Comparison of ENCODE assay signal across 11 cellular contexts in the genomic region with DNA sequence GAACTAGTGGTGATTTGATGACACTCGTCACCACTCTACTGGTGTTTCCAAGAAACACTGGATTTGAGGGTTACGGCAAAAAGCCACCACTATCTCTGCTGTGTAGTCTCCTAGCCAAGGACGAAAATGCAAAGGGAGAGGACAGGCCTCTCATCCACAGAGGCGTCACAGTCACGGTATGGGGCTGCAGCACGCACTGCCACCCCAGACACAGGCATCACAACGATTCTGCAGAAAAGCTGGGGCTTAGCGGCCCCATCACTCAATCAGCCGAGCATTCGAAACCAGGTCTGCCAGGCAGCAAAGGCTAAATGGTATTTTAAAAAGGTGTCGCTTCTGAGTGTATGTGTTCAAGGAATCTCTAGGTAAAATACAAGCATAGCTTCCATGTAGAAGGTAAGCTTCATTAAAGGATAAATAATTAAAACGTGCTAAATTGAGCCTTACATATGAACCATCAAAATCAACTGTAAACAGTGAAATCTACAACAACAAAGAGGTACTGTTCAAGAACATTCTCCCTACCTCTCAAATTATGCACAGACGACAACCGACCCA. TPM values are rescaled to one million over a fixed set of nuclear protein-coding genes. Genes with fewer than 3 reads are reported as not detected.
A peak's percentile ranks its signal among the peaks of the same experiment; 100 is the strongest.
DNase-seq lines count a peak whose midpoint lies in the region; ATAC-seq and TF ChIP-seq lines count a peak whose summit lies in the region.
"Had no signal": no experiment of that assay in that cellular context is flagged by ENCODE, and none has a peak within 500 bp of the region (broad histone marks: within the 10 kb centered on the region; RNA-seq: fewer than 3 reads in every experiment).

No MANE protein-coding gene starts in this region.

- peak overlapping the region; percentile 69 for H3K4me3 ChIP-seq in LNCaP clone FGC (ENCODE audit: low read depth, low read length)

- TF ChIP-seq CTCF in CD4-positive, alpha-beta T cell (IDR thresholded peaks at IDR 0.05) = no peak
- TF ChIP-seq CTCF in LNCaP clone FGC (IDR thresholded peaks at IDR 0.05; ENCODE audit: control insufficient read depth, extremely low read depth, insufficient read depth) (no peak), endothelial cell (IDR thresholded peaks at IDR 0.05; ENCODE audit: unreplicated experiment) (no peak)

- POLR2A ChIA-PET in CD4-positive, alpha-beta T cell (lab: Charles Lee) = interaction anchor here (0.8 kb wide), 1 partner anchor 430 kb away, joined by 3 read pairs; no protein-coding TSS in a partner anchor
- POLR2A ChIA-PET in naive thymus-derived CD8-positive, alpha-beta T cell (lab: Charles Lee) = interaction anchor here (1.4 kb wide), 1 partner anchor 395 kb away, joined by 4 read pairs; no protein-coding TSS in a partner anchor

- peaks cover 86% of the 10 kb centered on the region for H3K27me3 Mint-ChIP-seq in CD4-positive, alpha-beta T cell
- H3K27me3 Mint-ChIP-seq in endothelial cell (ENCODE audit: unreplicated experiment) = peaks cover 13% of the 10 kb centered on the region
- H3K27me3 Mint-ChIP-seq in naive thymus-derived CD8-positive, alpha-beta T cell = peaks cover 21 to 84% (median 60%) of the 10 kb centered on the region in 5 donors
- H3K27me3 Mint-ChIP-seq in activated T-helper 2 cell treated with anti-CD3 and anti-CD28 coated beads, Interferon-gamma antibody, Interleukin-2, Interleukin-4, amounts not matched to agents 10 μg/mL and 5 μg/mL and 100 μg/mL, durations not matched to agents 14 hours and 24 hours and 36 hours (ENCODE audit: low read depth) = peaks cover 86% of the 10 kb centered on the region

- H3K4me3 Mint-ChIP-seq in CD4-positive, alpha-beta T cell = peak overlapping the region; percentile 67
- H3K4me3 Mint-ChIP-seq in endothelial cell (ENCODE audit: unreplicated experiment) = peak overlapping the region; percentile 88
- peak overlapping the region; percentile 40 to 73 (median 51) for H3K4me3 Mint-ChIP-seq in naive thymus-derived CD8-positive, alpha-beta T cell
- no peak overlapping the region for H3K4me3 Mint-ChIP-seq in activated T-helper 2 cell treated with anti-CD3 and anti-CD28 coated beads, Interferon-gamma antibody, Interleukin-2, Interleukin-4, amounts not matched to agents 10 μg/mL and 5 μg/mL and 100 μg/mL, durations not matched to agents 14 hours and 24 hours and 36 hours (ENCODE audit: low read depth)

- no peak for DNase-seq in CD4-positive, alpha-beta T cell
- DNase-seq in LNCaP clone FGC (ENCODE audit: low read depth) (no peak), endothelial cell (ENCODE audit: low spot score) (no peak), NCI-H748 (lab: John Stamatoyannopoulos, UW; ENCODE audit: unreplicated experiment) (no peak), NAMALWA (ENCODE audit: low spot score) (no peak), SKM-1 (lab: John Stamatoyannopoulos, UW; ENCODE audit: unreplicated experiment) (no peak)
- no peak for DNase-seq in naive thymus-derived CD8-positive, alpha-beta T cell
- no peak for DNase-seq in activated T-helper 2 cell treated with anti-CD3 and anti-CD28 coated beads, Interferon-gamma antibody, Interleukin-2, Interleukin-4, amounts not matched to agents 10 μg/mL and 5 μg/mL and 100 μg/mL, durations not matched to agents 14 hours and 24 hours and 36 hours (ENCODE audit: low spot score)
- DNase-seq: activated CD4-positive, alpha-beta T cell treated with anti-CD3 and anti-CD28 coated beads, Interleukin-2, amount 50 U/mL, for 48 hours; central memory CD4-positive, alpha-beta T cell; substantia nigra had no signal

- H3K27ac Mint-ChIP-seq in CD4-positive, alpha-beta T cell = no peak overlapping the region
- H3K27ac Mint-ChIP-seq in endothelial cell (ENCODE audit: unreplicated experiment) = no peak overlapping the region
- H3K27ac Mint-ChIP-seq in naive thymus-derived CD8-positive, alpha-beta T cell = peak overlapping the region in 2 of 10 donors; percentile 29 to 43
- no peak overlapping the region for H3K27ac Mint-ChIP-seq in activated T-helper 2 cell treated with anti-CD3 and anti-CD28 coated beads, Interferon-gamma antibody, Interleukin-2, Interleukin-4, amounts not matched to agents 10 μg/mL and 5 μg/mL and 100 μg/mL, durations not matched to agents 14 hours and 24 hours and 36 hours

- no peak overlapping the region for H3K27ac ChIP-seq in CD4-positive, alpha-beta T cell (ENCODE audit: low read depth, low read length)

- CTCF ChIA-PET in CD4-positive, alpha-beta T cell (lab: Charles Lee) = no interaction called here

- peaks cover 85% of the 10 kb centered on the region for H3K27me3 ChIP-seq in CD4-positive, alpha-beta T cell (ENCODE audit: control insufficient read depth, insufficient read depth, low read length)

- H3K9me3 Mint-ChIP-seq in CD4-positive, alpha-beta T cell = no peaks in the 10 kb centered on the region
- no peaks in the 10 kb centered on the region for H3K9me3 Mint-ChIP-seq in endothelial cell (ENCODE audit: unreplicated experiment)
- peaks cover 0 to 4% (median 0%) of the 10 kb centered on the region in 9 donors for H3K9me3 Mint-ChIP-seq in naive thymus-derived CD8-positive, alpha-beta T cell
- no peaks in the 10 kb centered on the region for H3K9me3 Mint-ChIP-seq in activated T-helper 2 cell treated with anti-CD3 and anti-CD28 coated beads, Interferon-gamma antibody, Interleukin-2, Interleukin-4, amounts not matched to agents 10 μg/mL and 5 μg/mL and 100 μg/mL, durations not matched to agents 14 hours and 24 hours and 36 hours

- ATAC-seq in CD4-positive, alpha-beta T cell (ENCODE audit: poor library complexity) = no peak
- no peak for ATAC-seq in naive thymus-derived CD8-positive, alpha-beta T cell

- no peaks in the 10 kb centered on the region for H3K36me3 Mint-ChIP-seq in CD4-positive, alpha-beta T cell (ENCODE audit: low read depth)
- peaks cover 8% of the 10 kb centered on the region for H3K36me3 Mint-ChIP-seq in endothelial cell (ENCODE audit: low read depth, unreplicated experiment)
- H3K36me3 Mint-ChIP-seq in naive thymus-derived CD8-positive, alpha-beta T cell = no peaks in the 10 kb centered on the region
- peaks cover 5% of the 10 kb centered on the region for H3K36me3 Mint-ChIP-seq in activated T-helper 2 cell treated with anti-CD3 and anti-CD28 coated beads, Interferon-gamma antibody, Interleukin-2, Interleukin-4, amounts not matched to agents 10 μg/mL and 5 μg/mL and 100 μg/mL, durations not matched to agents 14 hours and 24 hours and 36 hours (ENCODE audit: low read depth)

- intact Hi-C loops in CD4-positive, alpha-beta T cell (cut with DNase I, micrococcal nuclease) = no loop called here
- intact Hi-C loops in activated T-helper 2 cell treated with anti-CD3 and anti-CD28 coated beads, Interferon-gamma antibody, Interleukin-2, Interleukin-4, amounts not matched to agents 10 μg/mL and 5 μg/mL and 100 μg/mL, durations not matched to agents 14 hours and 24 hours and 36 hours (cut with micrococcal nuclease) = no loop called here

- peaks cover 46% of the 10 kb centered on the region for H3K4me1 Mint-ChIP-seq in CD4-positive, alpha-beta T cell (ENCODE audit: low read depth)
- peaks cover 59% of the 10 kb centered on the region for H3K4me1 Mint-ChIP-seq in endothelial cell (ENCODE audit: unreplicated experiment)
- H3K4me1 Mint-ChIP-seq in naive thymus-derived CD8-positive, alpha-beta T cell = peaks cover 23 to 55% (median 48%) of the 10 kb centered on the region in 4 donors
- H3K4me1 Mint-ChIP-seq in activated T-helper 2 cell treated with anti-CD3 and anti-CD28 coated beads, Interferon-gamma antibody, Interleukin-2, Interleukin-4, amounts not matched to agents 10 μg/mL and 5 μg/mL and 100 μg/mL, durations not matched to agents 14 hours and 24 hours and 36 hours (ENCODE audit: low read depth) = peaks cover 24% of the 10 kb centered on the region

- H3K9me3 ChIP-seq in CD4-positive, alpha-beta T cell (ENCODE audit: control insufficient read depth, low read length) = no peaks in the 10 kb centered on the region

RNA-seq across cellular contexts. Expression of a gene that starts 1.4 kb away (rescaled TPM):
- total RNA-seq in CD4-positive, alpha-beta T cell = 1 to 10 TPM; 2.5 to 3.0 TPM
- 9.6 TPM for total RNA-seq in endothelial cell (ENCODE audit: unreplicated experiment)
- 1 to 10 TPM; 1.0 to 1.1 TPM for total RNA-seq in naive thymus-derived CD8-positive, alpha-beta T cell
- polyA plus RNA-seq in naive thymus-derived CD8-positive, alpha-beta T cell = under 1 TPM in 1 of 3 donors, not detected in 2; 0.26 TPM
- not detected in 2 replicates for total RNA-seq in activated T-helper 2 cell treated with anti-CD3 and anti-CD28 coated beads, Interferon-gamma antibody, Interleukin-2, Interleukin-4, amounts not matched to agents 10 μg/mL and 5 μg/mL and 100 μg/mL, durations not matched to agents 14 hours and 24 hours and 36 hours
